ENCODE assay signal across 34 cellular contexts in the genomic region with DNA sequence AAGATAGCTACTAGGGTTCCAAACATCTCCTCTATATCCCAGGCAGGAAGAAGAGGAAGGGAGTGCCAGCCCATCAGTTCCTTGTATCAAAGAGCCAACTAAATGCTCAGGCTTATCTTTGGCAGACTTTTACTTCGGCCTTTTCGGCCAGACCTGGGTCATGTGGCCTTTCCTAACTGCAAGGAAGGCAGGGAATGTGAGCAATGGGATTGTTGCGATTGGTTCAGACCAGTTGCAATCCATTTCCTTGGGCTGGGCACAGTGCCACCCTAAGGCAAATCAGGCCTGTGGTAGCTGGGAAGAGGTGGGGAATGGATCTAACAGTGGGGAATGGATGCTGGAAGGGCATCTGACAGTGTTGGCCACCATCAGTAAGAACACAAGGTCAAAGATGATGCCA.
"Had no signal": no experiment of that assay in that cellular context is flagged by ENCODE, and none has a peak within 500 bp of the region (broad histone marks: within the 10 kb centered on the region; RNA-seq: fewer than 3 reads in every experiment).

No MANE protein-coding gene starts in this region.

- H3K36me3 Mint-ChIP-seq: activated CD8-positive, alpha-beta memory T cell treated with anti-CD3 and anti-CD28 coated beads, Interleukin-2, amount 10 ng/mL, durations not matched to agents 7 days and 5 days; activated naive CD4-positive, alpha-beta T cell treated with anti-CD3 and anti-CD28 coated beads, Interleukin-2, amount 10 ng/mL, durations not matched to agents 7 days and 5 days; activated naive CD4-positive, alpha-beta T cell treated with anti-CD3 and anti-CD28 coated beads, Interleukin-2, amount 50 U/mL, for 24 hours; activated naive CD8-positive, alpha-beta T cell; brain had no signal

- H3K4me3 Mint-ChIP-seq: activated CD4-positive, alpha-beta memory T cell treated with anti-CD3 and anti-CD28 coated beads, Interleukin-2, amount 10 ng/mL, durations not matched to agents 7 days and 5 days; activated CD4-positive, alpha-beta T cell treated with anti-CD3 and anti-CD28 coated beads for 36 hours; activated CD4-positive, alpha-beta T cell treated with anti-CD3 and anti-CD28 coated beads, Interleukin-2, amount 10 ng/mL, durations not matched to agents 7 days and 5 days; activated CD8-positive, alpha-beta memory T cell treated with anti-CD3 and anti-CD28 coated beads, Interleukin-2, amount 10 ng/mL, durations not matched to agents 7 days and 5 days; activated CD8-positive, alpha-beta T cell treated with anti-CD3 and anti-CD28 coated beads, Interleukin-2, amount 10 ng/mL, durations not matched to agents 7 days and 5 days; activated naive CD4-positive, alpha-beta T cell treated with anti-CD3 and anti-CD28 coated beads, Interleukin-2, amount 10 ng/mL, durations not matched to agents 7 days and 5 days; activated naive CD4-positive, alpha-beta T cell treated with anti-CD3 and anti-CD28 coated beads, Interleukin-2, amount 50 U/mL, for 24 hours; activated naive CD8-positive, alpha-beta T cell; activated naive CD8-positive, alpha-beta T cell treated with anti-CD3 and anti-CD28 coated beads, Interleukin-2, amount 10 ng/mL, durations not matched to agents 7 days and 5 days; activated naive CD8-positive, alpha-beta T cell treated with anti-CD3 and anti-CD28 coated beads, Interleukin-2, amount 50 U/mL, for 24 hours; activated T-cell treated with anti-CD3 and anti-CD28 coated beads, Interleukin-2, amount 50 U/mL, for 24 hours; brain; T-helper 1 cell treated with Interleukin-12 subunit alpha and Interleukin-12 subunit beta and Interleukin-4 antibody, amounts not matched to agents 30 μg/mL and 1 μg/mL, for 36 hours; T-helper 2 cell treated with Interferon-gamma antibody and Interleukin-4, amounts not matched to agents 5 μg/mL and 100 μg/mL, for 36 hours had no signal

- H3K4me1 Mint-ChIP-seq: activated CD4-positive, alpha-beta memory T cell treated with anti-CD3 and anti-CD28 coated beads, Interleukin-2, amount 10 ng/mL, durations not matched to agents 7 days and 5 days; activated CD4-positive, alpha-beta T cell treated with anti-CD3 and anti-CD28 coated beads for 36 hours; activated CD4-positive, alpha-beta T cell treated with anti-CD3 and anti-CD28 coated beads, Interleukin-2, amount 10 ng/mL, durations not matched to agents 7 days and 5 days; activated CD8-positive, alpha-beta memory T cell treated with anti-CD3 and anti-CD28 coated beads, Interleukin-2, amount 10 ng/mL, durations not matched to agents 7 days and 5 days; activated naive CD4-positive, alpha-beta T cell treated with anti-CD3 and anti-CD28 coated beads, Interleukin-2, amount 10 ng/mL, durations not matched to agents 7 days and 5 days; activated naive CD4-positive, alpha-beta T cell treated with anti-CD3 and anti-CD28 coated beads, Interleukin-2, amount 50 U/mL, for 24 hours; activated naive CD8-positive, alpha-beta T cell treated with anti-CD3 and anti-CD28 coated beads, Interleukin-2, amount 10 ng/mL, durations not matched to agents 7 days and 5 days; activated naive CD8-positive, alpha-beta T cell treated with anti-CD3 and anti-CD28 coated beads, Interleukin-2, amount 50 U/mL, for 24 hours had no signal

- H3K27ac ChIP-seq: ascending aorta, VCaP had no signal

- DNase-seq: activated CD4-positive, alpha-beta memory T cell treated with anti-CD3 and anti-CD28 coated beads, Interleukin-2, amount 10 ng/mL, durations not matched to agents 7 days and 5 days; activated CD4-positive, alpha-beta T cell treated with anti-CD3 and anti-CD28 coated beads for 1 hour; activated CD4-positive, alpha-beta T cell treated with anti-CD3 and anti-CD28 coated beads for 36 hours; activated CD4-positive, alpha-beta T cell treated with anti-CD3 and anti-CD28 coated beads for 48 hours; activated CD4-positive, alpha-beta T cell treated with anti-CD3 and anti-CD28 coated beads, Interleukin-2, amount 10 ng/mL, durations not matched to agents 7 days and 5 days; activated CD4-positive, alpha-beta T cell treated with anti-CD3 and anti-CD28 coated beads, Interleukin-2, amount 50 U/mL, for 48 hours; activated CD4-positive, CD25-positive, alpha-beta regulatory T cell; activated CD8-positive, alpha-beta memory T cell treated with anti-CD3 and anti-CD28 coated beads for 24 hours; activated CD8-positive, alpha-beta memory T cell treated with anti-CD3 and anti-CD28 coated beads, Interleukin-2, amount 10 ng/mL, durations not matched to agents 7 days and 5 days; activated CD8-positive, alpha-beta memory T cell treated with anti-CD3 and anti-CD28 coated beads, Interleukin-2, amount 50 U/mL, for 48 hours; activated CD8-positive, alpha-beta T cell treated with anti-CD3 and anti-CD28 coated beads, Interleukin-2, amount 10 ng/mL, durations not matched to agents 7 days and 5 days; activated effector memory CD4-positive, alpha-beta T cell treated with Interleukin-2 at 50 U/mL for 16 hours; activated gamma-delta T cell; activated naive CD4-positive, alpha-beta T cell treated with anti-CD3 and anti-CD28 coated beads, Interleukin-2, amount 10 ng/mL, durations not matched to agents 7 days and 5 days; activated naive CD4-positive, alpha-beta T cell treated with Interleukin-2 at 50 U/mL for 16 hours; activated naive CD8-positive, alpha-beta T cell treated with anti-CD3 and anti-CD28 coated beads, Interleukin-2, amount 10 ng/mL, durations not matched to agents 7 days and 5 days; activated naive CD8-positive, alpha-beta T cell treated with anti-CD3 and anti-CD28 coated beads, Interleukin-2, amount 50 U/mL, for 24 hours; activated T-cell treated with anti-CD3 and anti-CD28 coated beads, Interleukin-2, amount 50 U/mL, for 24 hours; activated T-cell treated with anti-CD3 and anti-CD28 coated beads, Interleukin-2, amount 50 U/mL, for 48 hours; amygdala; anterior cingulate cortex; central memory CD4-positive, alpha-beta T cell; T-helper 1 cell; T-helper 2 cell; T-helper 9 cell had no signal

- H3K27me3 Mint-ChIP-seq: activated CD4-positive, alpha-beta T cell treated with anti-CD3 and anti-CD28 coated beads, Interleukin-2, amount 10 ng/mL, durations not matched to agents 7 days and 5 days; activated naive CD4-positive, alpha-beta T cell treated with anti-CD3 and anti-CD28 coated beads, Interleukin-2, amount 10 ng/mL, durations not matched to agents 7 days and 5 days had no signal

- H3K27me3 ChIP-seq: ascending aorta had no signal

- H3K9me3 ChIP-seq: ascending aorta had no signal

- H3K4me3 ChIP-seq: ascending aorta had no signal

- ATAC-seq: activated CD4-positive, alpha-beta T cell treated with anti-CD3 and anti-CD28 coated beads for 36 hours; activated CD4-positive, CD25-positive, alpha-beta regulatory T cell treated with anti-CD3 and anti-CD28 coated beads, Interleukin-2, amount 50 U/mL, for 24 hours; activated CD8-positive, alpha-beta memory T cell treated with anti-CD3 and anti-CD28 coated beads, Interleukin-2, amount 10 ng/mL, durations not matched to agents 7 days and 5 days; activated CD8-positive, alpha-beta T cell treated with anti-CD3 and anti-CD28 coated beads, Interleukin-2, amount 10 ng/mL, durations not matched to agents 7 days and 5 days; activated naive CD8-positive, alpha-beta T cell treated with anti-CD3 and anti-CD28 coated beads, Interleukin-2, amount 50 U/mL, for 24 hours had no signal

- H3K27ac Mint-ChIP-seq: activated CD4-positive, alpha-beta memory T cell treated with anti-CD3 and anti-CD28 coated beads, Interleukin-2, amount 10 ng/mL, durations not matched to agents 7 days and 5 days; activated CD4-positive, alpha-beta T cell treated with anti-CD3 and anti-CD28 coated beads for 36 hours; activated CD4-positive, alpha-beta T cell treated with anti-CD3 and anti-CD28 coated beads, Interleukin-2, amount 10 ng/mL, durations not matched to agents 7 days and 5 days; activated CD8-positive, alpha-beta memory T cell treated with anti-CD3 and anti-CD28 coated beads, Interleukin-2, amount 10 ng/mL, durations not matched to agents 7 days and 5 days; activated CD8-positive, alpha-beta T cell treated with anti-CD3 and anti-CD28 coated beads, Interleukin-2, amount 10 ng/mL, durations not matched to agents 7 days and 5 days; activated naive CD4-positive, alpha-beta T cell treated with anti-CD3 and anti-CD28 coated beads, Interleukin-2, amount 10 ng/mL, durations not matched to agents 7 days and 5 days; activated naive CD4-positive, alpha-beta T cell treated with anti-CD3 and anti-CD28 coated beads, Interleukin-2, amount 50 U/mL, for 24 hours; activated naive CD8-positive, alpha-beta T cell; activated naive CD8-positive, alpha-beta T cell treated with anti-CD3 and anti-CD28 coated beads, Interleukin-2, amount 10 ng/mL, durations not matched to agents 7 days and 5 days; activated naive CD8-positive, alpha-beta T cell treated with anti-CD3 and anti-CD28 coated beads, Interleukin-2, amount 50 U/mL, for 24 hours; activated T-cell treated with anti-CD3 and anti-CD28 coated beads, Interleukin-2, amount 50 U/mL, for 24 hours; activated T-helper 2 cell treated with anti-CD3 and anti-CD28 coated beads, Interferon-gamma antibody, Interleukin-2, Interleukin-4, amounts not matched to agents 10 μg/mL and 5 μg/mL and 100 μg/mL, durations not matched to agents 14 hours and 24 hours and 36 hours; T-helper 1 cell treated with Interleukin-12 subunit alpha and Interleukin-12 subunit beta and Interleukin-4 antibody, amounts not matched to agents 30 μg/mL and 1 μg/mL, for 36 hours; T-helper 2 cell treated with Interferon-gamma antibody and Interleukin-4, amounts not matched to agents 5 μg/mL and 100 μg/mL, for 36 hours had no signal

- H3K4me1 ChIP-seq: ascending aorta had no signal

- H3K36me3 ChIP-seq: ascending aorta had no signal

- H3K9me3 Mint-ChIP-seq: activated CD4-positive, alpha-beta memory T cell treated with anti-CD3 and anti-CD28 coated beads, Interleukin-2, amount 10 ng/mL, durations not matched to agents 7 days and 5 days; activated naive CD4-positive, alpha-beta T cell treated with anti-CD3 and anti-CD28 coated beads, Interleukin-2, amount 10 ng/mL, durations not matched to agents 7 days and 5 days; activated naive CD4-positive, alpha-beta T cell treated with anti-CD3 and anti-CD28 coated beads, Interleukin-2, amount 50 U/mL, for 24 hours; activated naive CD8-positive, alpha-beta T cell treated with anti-CD3 and anti-CD28 coated beads, Interleukin-2, amount 50 U/mL, for 24 hours; activated T-cell treated with anti-CD3 and anti-CD28 coated beads, Interleukin-2, amount 50 U/mL, for 24 hours; T-helper 1 cell treated with Interleukin-12 subunit alpha and Interleukin-12 subunit beta and Interleukin-4 antibody, amounts not matched to agents 30 μg/mL and 1 μg/mL, for 36 hours had no signal
